Comparison of ENCODE assay signal across 12 cellular contexts in genomic region chr17:44916781-44917241, GRCh38. TPM values are rescaled to one million over a fixed set of nuclear protein-coding genes. Genes with fewer than 3 reads are reported as not detected.
DNase-seq lines count a peak whose midpoint lies in the region; ATAC-seq and TF ChIP-seq lines count a peak whose summit lies in the region.
"Had no signal": no experiment of that assay in that cellular context is flagged by ENCODE, and none has a peak within 500 bp of the region (broad histone marks: within the 10 kb centered on the region; RNA-seq: fewer than 3 reads in every experiment).

No MANE protein-coding gene starts in this region.

- no peaks in the 10 kb centered on the region for H3K9me3 ChIP-seq in stomach smooth muscle (ENCODE audit: control insufficient read depth in 2 of 2, low read length in 2 of 2)

- H3K9me3 Mint-ChIP-seq in activated CD8-positive, alpha-beta T cell treated with anti-CD3 and anti-CD28 coated beads for 36 hours = no peaks in the 10 kb centered on the region
- no peaks in the 10 kb centered on the region for H3K9me3 Mint-ChIP-seq in effector memory CD8-positive, alpha-beta T cell
- H3K9me3 Mint-ChIP-seq in activated CD4-positive, alpha-beta T cell treated with anti-CD3 and anti-CD28 coated beads, Interleukin-2, amount 10 ng/mL, durations not matched to agents 24 days and 14 days = no peaks in the 10 kb centered on the region

- POLR2A ChIA-PET in activated CD8-positive, alpha-beta T cell treated with anti-CD3 and anti-CD28 coated beads for 36 hours (lab: Charles Lee) = no interaction called here

- no peak overlapping the region for H3K4me3 Mint-ChIP-seq in activated CD8-positive, alpha-beta T cell treated with anti-CD3 and anti-CD28 coated beads for 36 hours
- H3K4me3 Mint-ChIP-seq in effector memory CD8-positive, alpha-beta T cell = no peak overlapping the region
- H3K4me3 Mint-ChIP-seq in activated CD4-positive, alpha-beta T cell treated with anti-CD3 and anti-CD28 coated beads, Interleukin-2, amount 10 ng/mL, durations not matched to agents 24 days and 14 days = no peak overlapping the region

- H3K4me3 ChIP-seq in brain microvascular endothelial cell (ENCODE audit: low read depth, low read length) (no peak overlapping the region), stomach smooth muscle (ENCODE audit: low read length in 2 of 2) (no peak overlapping the region)
- H3K4me3 ChIP-seq: lung had no signal

- intact Hi-C loops in activated CD8-positive, alpha-beta T cell treated with anti-CD3 and anti-CD28 coated beads for 36 hours (cut with micrococcal nuclease) = no loop called here
- intact Hi-C loops in activated CD4-positive, alpha-beta T cell treated with anti-CD3 and anti-CD28 coated beads, Interleukin-2, amount 10 ng/mL, durations not matched to agents 24 days and 14 days (cut with micrococcal nuclease) = no loop called here

- ATAC-seq in HG03469 (IDR thresholded peaks at IDR 0.05; ENCODE audit: unreplicated experiment) = no peak
- ATAC-seq in activated CD8-positive, alpha-beta T cell treated with anti-CD3 and anti-CD28 coated beads for 36 hours = no peak
- no peak for ATAC-seq in effector memory CD8-positive, alpha-beta T cell (replicated peaks)

- H3K27me3 ChIP-seq in brain microvascular endothelial cell (replicated peaks) = no peaks in the 10 kb centered on the region
- peaks cover 0 to 2% of the 10 kb centered on the region in 2 donors for H3K27me3 ChIP-seq in stomach smooth muscle (ENCODE audit: control insufficient read depth in 1 of 2, insufficient read depth in 2 of 2, low read length in 2 of 2)

- peak; percentile 86 for DNase-seq in HT1080 (ENCODE audit: low read depth)
- no peak for DNase-seq in brain microvascular endothelial cell
- peak in 47 of 51 donors; percentile 28 to 94 (median 78) for DNase-seq in hypothalamus (lab: John Stamatoyannopoulos, UW)
- DNase-seq in activated CD8-positive, alpha-beta T cell treated with anti-CD3 and anti-CD28 coated beads for 36 hours = no peak
- DNase-seq in effector memory CD8-positive, alpha-beta T cell = no peak
- DNase-seq in activated CD4-positive, alpha-beta T cell treated with anti-CD3 and anti-CD28 coated beads, Interleukin-2, amount 10 ng/mL, durations not matched to agents 24 days and 14 days = no peak
- DNase-seq: NCI-H524; stimulated activated CD4-positive, alpha-beta T cell treated with anti-CD3 and anti-CD28 coated beads, Interleukin-4, amount 100 ng/mL, for 4 hours had no signal

- H3K4me1 Mint-ChIP-seq in activated CD8-positive, alpha-beta T cell treated with anti-CD3 and anti-CD28 coated beads for 36 hours (ENCODE audit: low read depth) = peaks cover 4% of the 10 kb centered on the region
- peaks cover 5% of the 10 kb centered on the region in 2 donors for H3K4me1 Mint-ChIP-seq in effector memory CD8-positive, alpha-beta T cell (ENCODE audit: low read depth in 2 of 2)
- peaks cover 6% of the 10 kb centered on the region for H3K4me1 Mint-ChIP-seq in activated CD4-positive, alpha-beta T cell treated with anti-CD3 and anti-CD28 coated beads, Interleukin-2, amount 10 ng/mL, durations not matched to agents 24 days and 14 days

- H3K36me3 ChIP-seq in brain microvascular endothelial cell (replicated peaks) (no peaks in the 10 kb centered on the region), stomach smooth muscle (ENCODE audit: control insufficient read depth in 2 of 2, insufficient read depth in 2 of 2, low read length in 2 of 2) (no peaks in the 10 kb centered on the region)

- peak overlapping the region in 1 of 2 donors; percentile 26 for H3K9ac ChIP-seq in stomach smooth muscle (ENCODE audit: low read length in 2 of 2)

- H3K27ac ChIP-seq in brain microvascular endothelial cell (no peak overlapping the region), stomach smooth muscle (ENCODE audit: low read length) (peak overlapping the region; percentile 71)
- H3K27ac ChIP-seq: HL-60 had no signal

- peak; percentile 34 for TF ChIP-seq CTCF in brain microvascular endothelial cell (IDR thresholded peaks at IDR 0.05; ENCODE audit: low read depth, low read length, missing control alignments)
- no peak for TF ChIP-seq CTCF in activated CD8-positive, alpha-beta T cell treated with anti-CD3 and anti-CD28 coated beads for 36 hours (IDR thresholded peaks at IDR 0.05)

- no peak overlapping the region for H3K27ac Mint-ChIP-seq in activated CD8-positive, alpha-beta T cell treated with anti-CD3 and anti-CD28 coated beads for 36 hours
- H3K27ac Mint-ChIP-seq in effector memory CD8-positive, alpha-beta T cell = no peak overlapping the region
- H3K27ac Mint-ChIP-seq in activated CD4-positive, alpha-beta T cell treated with anti-CD3 and anti-CD28 coated beads, Interleukin-2, amount 10 ng/mL, durations not matched to agents 24 days and 14 days = no peak overlapping the region

- CTCF ChIA-PET in activated CD8-positive, alpha-beta T cell treated with anti-CD3 and anti-CD28 coated beads for 36 hours (lab: Charles Lee) = interaction anchor here (7.4 kb wide), 1 partner anchor 106 kb away, joined by 119 read pairs; no protein-coding TSS in a partner anchor

- peaks cover 28% of the 10 kb centered on the region for H3K4me1 ChIP-seq in stomach smooth muscle (ENCODE audit: control insufficient read depth, insufficient read depth, low read length)

- H3K27me3 Mint-ChIP-seq in activated CD8-positive, alpha-beta T cell treated with anti-CD3 and anti-CD28 coated beads for 36 hours = peaks cover 19% of the 10 kb centered on the region
- H3K27me3 Mint-ChIP-seq in effector memory CD8-positive, alpha-beta T cell = peaks cover 30 to 78% of the 10 kb centered on the region in 2 donors
- H3K27me3 Mint-ChIP-seq in activated CD4-positive, alpha-beta T cell treated with anti-CD3 and anti-CD28 coated beads, Interleukin-2, amount 10 ng/mL, durations not matched to agents 24 days and 14 days = peaks cover 43% of the 10 kb centered on the region

- no peaks in the 10 kb centered on the region for H3K36me3 Mint-ChIP-seq in activated CD8-positive, alpha-beta T cell treated with anti-CD3 and anti-CD28 coated beads for 36 hours (ENCODE audit: low read depth)
- no peaks in the 10 kb centered on the region for H3K36me3 Mint-ChIP-seq in effector memory CD8-positive, alpha-beta T cell (ENCODE audit: insufficient read depth)
- no peaks in the 10 kb centered on the region for H3K36me3 Mint-ChIP-seq in activated CD4-positive, alpha-beta T cell treated with anti-CD3 and anti-CD28 coated beads, Interleukin-2, amount 10 ng/mL, durations not matched to agents 24 days and 14 days (ENCODE audit: low read depth)

- in situ Hi-C loops in brain microvascular endothelial cell (cut with HindIII; ENCODE audit: low pct_ligation_motif_present, low sequenced_read_pairs) = loop anchor here (25.0 kb wide), 1 partner anchor 95 kb away; no protein-coding TSS in a partner anchor

RNA-seq across cellular contexts. Expression of gene GFAP, which starts 1.5 kb away (rescaled TPM):
- 0.07 and 0.18 TPM in 2 replicates for total RNA-seq in HT1080 (2014; rRNA removed; shearing (Covaris generic))
- 0.03 and 0.21 TPM in 2 replicates for polyA plus RNA-seq in HT1080 (2015; cell fraction: cytosol; rRNA removed)
- 0.12 and 0.26 TPM in 2 replicates for polyA plus RNA-seq in HT1080 (2015; cell fraction: nucleus; rRNA removed)
- not detected for total RNA-seq in activated CD8-positive, alpha-beta T cell treated with anti-CD3 and anti-CD28 coated beads for 36 hours
- not detected in 2 replicates for total RNA-seq in activated CD4-positive, alpha-beta T cell treated with anti-CD3 and anti-CD28 coated beads, Interleukin-2, amount 10 ng/mL, durations not matched to agents 24 days and 14 days

RNA-seq across cellular contexts. Expression of gene EFTUD2, which starts 17.6 kb away (rescaled TPM):
- total RNA-seq in HT1080 (2014; rRNA removed; shearing (Covaris generic)) = 122 and 137 TPM in 2 replicates
- polyA plus RNA-seq in HT1080 (2015; cell fraction: cytosol; rRNA removed) = 87.2 and 99.6 TPM in 2 replicates
- polyA plus RNA-seq in HT1080 (2015; cell fraction: nucleus; rRNA removed) = 217 and 226 TPM in 2 replicates
- 100 to 1,000 TPM; 207 to 208 TPM for total RNA-seq in activated CD8-positive, alpha-beta T cell treated with anti-CD3 and anti-CD28 coated beads for 36 hours
- 244 and 262 TPM in 2 replicates for total RNA-seq in activated CD4-positive, alpha-beta T cell treated with anti-CD3 and anti-CD28 coated beads, Interleukin-2, amount 10 ng/mL, durations not matched to agents 24 days and 14 days

RNA-seq across cellular contexts. Expression of gene KIF18B, which starts 30.8 kb away (rescaled TPM):
- total RNA-seq in HT1080 (2014; rRNA removed; shearing (Covaris generic)) = 13.1 and 15.9 TPM in 2 replicates
- polyA plus RNA-seq in HT1080 (2015; cell fraction: cytosol; rRNA removed) = 28.7 and 28.8 TPM in 2 replicates
- 136 and 138 TPM in 2 replicates for polyA plus RNA-seq in HT1080 (2015; cell fraction: nucleus; rRNA removed)
- total RNA-seq in activated CD8-positive, alpha-beta T cell treated with anti-CD3 and anti-CD28 coated beads for 36 hours = 10 to 100 TPM; 38.1 to 40.3 TPM
- 42.1 and 42.7 TPM in 2 replicates for total RNA-seq in activated CD4-positive, alpha-beta T cell treated with anti-CD3 and anti-CD28 coated beads, Interleukin-2, amount 10 ng/mL, durations not matched to agents 24 days and 14 days

RNA-seq across cellular contexts. Expression of gene C1QL1, which starts 51.3 kb away (rescaled TPM):
- 3.1 and 3.6 TPM in 2 replicates for total RNA-seq in HT1080 (2014; rRNA removed; shearing (Covaris generic))
- polyA plus RNA-seq in HT1080 (2015; cell fraction: cytosol; rRNA removed) = 18.3 and 22.2 TPM in 2 replicates
- polyA plus RNA-seq in HT1080 (2015; cell fraction: nucleus; rRNA removed) = 5.6 and 6.4 TPM in 2 replicates
- not detected for total RNA-seq in activated CD8-positive, alpha-beta T cell treated with anti-CD3 and anti-CD28 coated beads for 36 hours
- total RNA-seq in activated CD4-positive, alpha-beta T cell treated with anti-CD3 and anti-CD28 coated beads, Interleukin-2, amount 10 ng/mL, durations not matched to agents 24 days and 14 days = 0.21 and 0.42 TPM in 2 replicates

Comparison
In these comparisons a context has a peak if more than half of its experiments do, and no peak if none do; other contexts are left out.
1. DNase-seq: peak in HT1080 (single experiment) and hypothalamus (47 of 51); none in brain microvascular endothelial cell (single experiment), activated CD8-positive, alpha-beta T cell treated with anti-CD3 and anti-CD28 coated beads for 36 hours (single experiment), effector memory CD8-positive, alpha-beta T cell (0 of 3) and activated CD4-positive, alpha-beta T cell treated with anti-CD3 and anti-CD28 coated beads, Interleukin-2, amount 10 ng/mL, durations not matched to agents 24 days and 14 days (single experiment).